Comparison of ENCODE assay signal across 17 cellular contexts in the genomic region with DNA sequence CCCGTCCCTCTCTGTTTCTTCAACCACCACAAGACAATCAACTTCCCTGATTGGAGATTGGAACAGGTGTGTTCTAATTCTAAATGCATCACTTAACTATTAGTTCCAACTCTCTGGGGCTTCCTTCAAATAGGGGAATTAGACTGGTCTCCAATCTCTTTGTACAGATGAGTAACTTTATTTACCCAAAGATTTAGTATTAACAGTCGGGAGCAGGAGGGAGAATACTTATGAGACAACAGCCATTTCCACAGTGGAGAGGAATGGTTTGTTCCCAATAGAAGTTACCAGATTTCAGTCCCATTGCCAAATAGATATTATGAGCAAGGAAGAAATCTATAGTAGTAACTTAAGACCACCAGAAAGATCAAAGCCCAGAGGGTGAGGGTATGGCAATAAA. TPM values are rescaled to one million over a fixed set of nuclear protein-coding genes. Genes with fewer than 3 reads are reported as not detected.
DNase-seq lines count a peak whose midpoint lies in the region; ATAC-seq, FAIRE-seq and TF ChIP-seq lines count a peak whose summit lies in the region.
"Had no signal": no experiment of that assay in that cellular context is flagged by ENCODE, and none has a peak within 500 bp of the region (broad histone marks: within the 10 kb centered on the region; RNA-seq: fewer than 3 reads in every experiment).

No MANE protein-coding gene starts in this region.

- H3K36me3 ChIP-seq in HepG2 (replicated peaks in 1 of 2; ENCODE audit: control insufficient read depth in 1 of 2, insufficient read depth in 2 of 2, low read length in 2 of 2) (no peaks in the 10 kb centered on the region), PC-3 (ENCODE audit: low read depth, low read length) (no peaks in the 10 kb centered on the region)
- H3K36me3 ChIP-seq: BLaER1 treated with 17β-estradiol and CSF1 and Interleukin-3, amounts not matched to agents 10 nM and 100 nM had no signal

- intact Hi-C loops in dendritic cell treated with granulocyte-macrophage colony-stimulating factor and Interleukin-4, amounts not matched to agents 40 ng/mL and 50 ng/mL, for 4 days (cut with micrococcal nuclease), result no loop called here
- intact Hi-C loops in HepG2 (cut with micrococcal nuclease; ENCODE audit: unreplicated experiment), result loop anchor here (5.0 kb wide), 1 partner anchor 45 kb away; the partner anchor contains the start of gene CASK
- intact Hi-C loops in PC-3 (cut with micrococcal nuclease), result no loop called here

- H3K27ac ChIP-seq in A549 (no peak overlapping the region), HepG2 (ENCODE audit: extremely low read length, insufficient read depth, low read length) (no peak overlapping the region), PC-3 (ENCODE audit: low read length) (no peak overlapping the region)
- H3K27ac ChIP-seq: BLaER1 treated with 17β-estradiol and CSF1 and Interleukin-3, amounts not matched to agents 10 nM and 100 nM; HL-60 had no signal

- H3K9me3 ChIP-seq in A549, result no peaks in the 10 kb centered on the region
- H3K9me3 ChIP-seq in HepG2 (ENCODE audit: low read length), result no peaks in the 10 kb centered on the region
- no peaks in the 10 kb centered on the region for H3K9me3 ChIP-seq in PC-3 (ENCODE audit: low read length)

- no peak for FAIRE-seq in A549 (lab: Jason Lieb, UNC)
- no peak for FAIRE-seq in HepG2 (lab: Jason Lieb, UNC)
- FAIRE-seq: D721Med, K562 had no signal

- no peak overlapping the region for H3K27ac Mint-ChIP-seq in dendritic cell treated with granulocyte-macrophage colony-stimulating factor and Interleukin-4, amounts not matched to agents 40 ng/mL and 50 ng/mL, for 4 days
- H3K27ac Mint-ChIP-seq: HFFc6 had no signal

- H2AFZ ChIP-seq in HepG2 (ENCODE audit: low read length), result no peak overlapping the region
- H2AFZ ChIP-seq in PC-3 (ENCODE audit: low read length), result no peak overlapping the region

- H4K20me1 ChIP-seq in HepG2 (ENCODE audit: insufficient read depth, low read length), result no peaks in the 10 kb centered on the region
- no peaks in the 10 kb centered on the region for H4K20me1 ChIP-seq in PC-3 (ENCODE audit: low read length)

- H3K27me3 ChIP-seq in HepG2 (ENCODE audit: control insufficient read depth in 1 of 2, insufficient read depth in 2 of 2, low read length in 2 of 2) (no peaks in the 10 kb centered on the region), PC-3 (ENCODE audit: low read length) (no peaks in the 10 kb centered on the region)

- no peaks in the 10 kb centered on the region for H3K9me3 Mint-ChIP-seq in dendritic cell treated with granulocyte-macrophage colony-stimulating factor and Interleukin-4, amounts not matched to agents 40 ng/mL and 50 ng/mL, for 4 days
- H3K9me3 Mint-ChIP-seq: CD4-positive, alpha-beta memory T cell; HFFc6 had no signal

- no peak overlapping the region for H3K4me3 ChIP-seq in A549
- no peak overlapping the region for H3K4me3 ChIP-seq in HepG2 (replicated peaks in 1 of 3; ENCODE audit: insufficient read depth in 1 of 3, low read depth in 2 of 3, low read length in 3 of 3)
- no peak overlapping the region for H3K4me3 ChIP-seq in PC-3 (ENCODE audit: low read length)
- H3K4me3 ChIP-seq: BLaER1 treated with 17β-estradiol and CSF1 and Interleukin-3, amounts not matched to agents 10 nM and 100 nM; K562 had no signal

- no peak for TF ChIP-seq EP300 in A549 (IDR thresholded peaks at IDR 0.05)
- TF ChIP-seq EP300 in HepG2 (IDR thresholded peaks at IDR 0.05; ENCODE audit: low read depth in 2 of 2, low read length in 2 of 2), result no peak
- TF ChIP-seq EP300 in HepG2 (CRISPR knock-in tag; IDR thresholded peaks at IDR 0.05; ENCODE audit: borderline replicate concordance), result no peak

- H3K36me3 Mint-ChIP-seq in dendritic cell treated with granulocyte-macrophage colony-stimulating factor and Interleukin-4, amounts not matched to agents 40 ng/mL and 50 ng/mL, for 4 days (ENCODE audit: low read depth), result no peaks in the 10 kb centered on the region

- DNase-seq in A549 (ENCODE audit: low read depth in 1 of 2, low spot score in 1 of 2) (peak in 1 of 2 experiments; percentile 9), ACHN (peak; percentile 1), HepG2 (ENCODE audit: low spot score) (peak; percentile 7), PC-3 (no peak), GM13976 (ENCODE audit: low spot score) (no peak), NCI-H2196 treated with DMSO at 0.1 percent for 48 hours (lab: John Stamatoyannopoulos, UW; ENCODE audit: unreplicated experiment) (no peak)
- DNase-seq: AML-193; CD4-positive, alpha-beta memory T cell; DMS153; GF-D8; HCEC 1CT; HFFc6 had no signal

- H3K79me2 ChIP-seq in HepG2 (ENCODE audit: insufficient read depth, low read length), result peaks cover 3% of the 10 kb centered on the region
- peaks cover 8% of the 10 kb centered on the region; the same call in 1 of the 2 replicates for H3K79me2 ChIP-seq in PC-3 (ENCODE audit: low read length)

- peaks cover 16% of the 10 kb centered on the region for H3K4me1 ChIP-seq in A549
- H3K4me1 ChIP-seq in HepG2 (ENCODE audit: insufficient read depth, low read length), result peaks cover 29% of the 10 kb centered on the region
- peaks cover 7% of the 10 kb centered on the region for H3K4me1 ChIP-seq in PC-3 (ENCODE audit: insufficient read depth, low read length)

- 9% methylated on average over 2 of the region's 2 CpGs for WGBS in A549 (ENCODE audit: missing lambda C conversion rate)
- WGBS in HepG2 (ENCODE audit: low lambda C conversion rate), result 57% methylated on average over 2 of the region's 2 CpGs

- TF ChIP-seq RAD21 in A549 (conservative IDR thresholded peaks at IDR 0.05 in 1 of 2, IDR thresholded peaks at IDR 0.05 in 1 of 2) (no peak), HepG2 (CRISPR knock-in tag; IDR thresholded peaks at IDR 0.05) (no peak)

- H3K4me2 ChIP-seq in A549 (peak overlapping the region; percentile 54), HepG2 (ENCODE audit: low read depth, low read length) (no peak overlapping the region), PC-3 (ENCODE audit: low read length) (no peak overlapping the region)
- H3K4me2 ChIP-seq: BLaER1 treated with 17β-estradiol and CSF1 and Interleukin-3, amounts not matched to agents 10 nM and 100 nM had no signal

- POLR2A ChIA-PET in A549 (lab: Yijun Ruan, JAX) (no interaction called here), HepG2 (lab: Yijun Ruan, JAX) (no interaction called here), PC-3 (lab: Charles Lee; ENCODE audit: unreplicated experiment) (no interaction called here)

- peak overlapping the region; percentile 34 for H3K4me3 Mint-ChIP-seq in dendritic cell treated with granulocyte-macrophage colony-stimulating factor and Interleukin-4, amounts not matched to agents 40 ng/mL and 50 ng/mL, for 4 days
- H3K4me3 Mint-ChIP-seq: HFFc6 had no signal

- ATAC-seq in A549, result no peak; a peak in 1 of 6 replicates
- ATAC-seq in HepG2, result peak; percentile 39; the same call in 1 of the 3 replicates
- ATAC-seq in PC-3, result no peak
- ATAC-seq: K562 had no signal

- peaks cover 18% of the 10 kb centered on the region for H3K4me1 Mint-ChIP-seq in dendritic cell treated with granulocyte-macrophage colony-stimulating factor and Interleukin-4, amounts not matched to agents 40 ng/mL and 50 ng/mL, for 4 days (ENCODE audit: low read depth)

- no peaks in the 10 kb centered on the region for H3K27me3 Mint-ChIP-seq in dendritic cell treated with granulocyte-macrophage colony-stimulating factor and Interleukin-4, amounts not matched to agents 40 ng/mL and 50 ng/mL, for 4 days
- H3K27me3 Mint-ChIP-seq: CD4-positive, alpha-beta memory T cell had no signal

- CTCF ChIA-PET in A549 (lab: Yijun Ruan, JAX) (no interaction called here), HepG2 (lab: Yijun Ruan, JAX; ENCODE audit: low intra/inter-chr PET ratio, low total read pairs) (no interaction called here), PC-3 (lab: Charles Lee) (no interaction called here)

- TF ChIP-seq POLR2A in A549 (IDR thresholded peaks at IDR 0.05; ENCODE audit: low read length) (no peak), HepG2 (IDR thresholded peaks at IDR 0.05; ENCODE audit: insufficient read depth in 1 of 2, low read depth in 2 of 2, low read length in 2 of 2) (no peak)

- no peaks in the 10 kb centered on the region for H3F3A ChIP-seq in PC-3 (ENCODE audit: low read length, unreplicated experiment)

- no peaks in the 10 kb centered on the region for H3K9me2 ChIP-seq in PC-3 (replicated peaks; ENCODE audit: low read length)

- TF ChIP-seq CTCF in A549 (IDR thresholded peaks at IDR 0.05) (no peak), HepG2 (CRISPR knock-in tag; IDR thresholded peaks at IDR 0.05) (no peak), PC-3 (conservative IDR thresholded peaks at IDR 0.05; ENCODE audit: low read depth, low read length) (no peak), GM13976 (IDR thresholded peaks at IDR 0.05; ENCODE audit: borderline replicate concordance, control extremely low read depth, extremely low read depth, insufficient read depth, missing control alignments) (no peak)

- in situ Hi-C loops in ACHN (cut with HindIII; ENCODE audit: low pct_ligation_motif_present, low pct_unique_long_range_greater_than_20kb, low sequenced_read_pairs) (no loop called here), HepG2 (cut with HindIII; ENCODE audit: extremely low pct_ligation_motif_present, low pct_unique_long_range_greater_than_20kb) (no loop called here), GM13976 (cut with MboI; ENCODE audit: low sequenced_read_pairs, unreplicated experiment) (no loop called here)

- H3K9ac ChIP-seq in HepG2 (ENCODE audit: insufficient read depth, low read depth, low read length), result no peak overlapping the region
- H3K9ac ChIP-seq in PC-3 (ENCODE audit: low read length), result no peak overlapping the region
- H3K9ac ChIP-seq: BLaER1 treated with 17β-estradiol and CSF1 and Interleukin-3, amounts not matched to agents 10 nM and 100 nM had no signal

- no TSS peak for BruUV-seq in HepG2 (replicated peaks; lab: Mats Ljungman, UMichigan)
- no TSS peak for BruUV-seq in PC-3 (replicated peaks; lab: Mats Ljungman, UMichigan)

RNA-seq across cellular contexts. Expression of gene CASK, which starts 46.2 kb away (rescaled TPM):
- polyA plus RNA-seq in A549 (2011; rRNA removed) (51.4 and 57.6 TPM in 2 replicates), A549 (2017; fragmentation: RNase III; extraction: RNeasy Plus Mini Kit Qiagen cat#74134 plus additional on column Dnase treatment) (23.3 to 27.1 TPM (median 25.7 TPM) in 3 replicates), HepG2 (2011; rRNA removed) (14.5 and 14.9 TPM in 2 replicates)
- 9.7 and 10.9 TPM in 2 replicates for polyA plus RNA-seq in A549 (2012; cell fraction: cytosol; rRNA removed)
- 5.2 and 6.8 TPM in 2 replicates for polyA plus RNA-seq in A549 (2012; cell fraction: nucleus; rRNA removed)
- polyA minus RNA-seq in A549 (2011; rRNA and poly(A)+ RNA removed), result 30.0 and 40.0 TPM in 2 replicates
- total RNA-seq in HepG2 (2016; rRNA removed; fragmentation: Illumina TruSeq; extraction: Trizol) (16.0 and 16.1 TPM in 2 replicates), PC-3 (2014; rRNA removed) (21.4 and 24.8 TPM in 2 replicates)
- total RNA-seq in HepG2 (2016; cell fraction: cytosol; rRNA removed; fragmentation: Illumina TruSeq; extraction: Trizol; ENCODE audit: low read depth), result 10.0 and 12.7 TPM in 2 replicates
- 16.5 and 18.4 TPM in 2 replicates for total RNA-seq in HepG2 (2016; cell fraction: insoluble cytoplasmic fraction; rRNA removed; fragmentation: Illumina TruSeq; extraction: Trizol)
- total RNA-seq in HepG2 (2016; cell fraction: membrane; rRNA removed; fragmentation: Illumina TruSeq; extraction: Trizol), result 9.3 TPM in 2 replicates
- 37.3 and 41.3 TPM in 2 replicates for total RNA-seq in HepG2 (2016; cell fraction: nucleus; rRNA removed; fragmentation: Illumina TruSeq; extraction: Trizol)
- 7.0 and 12.9 TPM in 2 replicates for polyA plus RNA-seq in HepG2 (2011; cell fraction: cytosol; rRNA removed)
- polyA plus RNA-seq in HepG2 (2011; cell fraction: nucleus; rRNA removed), result 8.3 and 9.2 TPM in 2 replicates
- 16.1 and 19.3 TPM in 2 replicates for polyA plus RNA-seq in HepG2 (2012)
- 2.2 and 2.5 TPM in 2 replicates for polyA plus RNA-seq in HepG2 (2016; cell fraction: cytosol; fragmentation: Illumina TruSeq; extraction: Trizol; ENCODE audit: low read depth)
- polyA plus RNA-seq in HepG2 (2016; cell fraction: insoluble cytoplasmic fraction; fragmentation: Illumina TruSeq; extraction: Trizol; ENCODE audit: low read depth), result 13.7 and 15.0 TPM in 2 replicates
- 3.8 and 4.5 TPM in 2 replicates for polyA plus RNA-seq in HepG2 (2016; cell fraction: membrane; fragmentation: Illumina TruSeq; extraction: Trizol; ENCODE audit: low read depth)
- 18.2 and 19.8 TPM in 2 replicates for polyA plus RNA-seq in HepG2 (2016; cell fraction: nucleus; fragmentation: Illumina TruSeq; extraction: Trizol; ENCODE audit: insufficient read depth, low read depth)
- 16.3 and 23.2 TPM in 2 replicates for polyA minus RNA-seq in HepG2 (2011; rRNA and poly(A)+ RNA removed; ENCODE audit: low replicate concordance)
- polyA minus RNA-seq in HepG2 (2011; cell fraction: cytosol; rRNA and poly(A)+ RNA removed), result 21.1 and 30.1 TPM in 2 replicates
- polyA minus RNA-seq in HepG2 (2011; cell fraction: nucleus; rRNA and poly(A)+ RNA removed), result 61.2 and 64.9 TPM in 2 replicates

Comparison
In these comparisons a context has a peak if more than half of its experiments do, and no peak if none do; other contexts are left out.
1. DNase-seq: peak in ACHN (single experiment) and HepG2 (single experiment); none in PC-3 (single experiment), GM13976 (single experiment) and NCI-H2196 treated with DMSO at 0.1 percent for 48 hours (single experiment).